In genomic region chr2:41337956-41338355, GRCh38 we compare ENCODE assay signal across 36 cellular contexts.
"Had no signal": no experiment of that assay in that cellular context is flagged by ENCODE, and none has a peak within 500 bp of the region (broad histone marks: within the 10 kb centered on the region; RNA-seq: fewer than 3 reads in every experiment).

No MANE protein-coding gene starts in this region.

- H3K4me2 ChIP-seq: SK-N-SH had no signal

- FAIRE-seq: astrocyte, bronchial epithelial cell had no signal

- H3K4me1 ChIP-seq: Peyer's patch, SJSA1 had no signal

- H3K27ac Mint-ChIP-seq: activated CD4-positive, alpha-beta memory T cell treated with anti-CD3 and anti-CD28 coated beads for 36 hours; activated naive CD4-positive, alpha-beta T cell treated with anti-CD3 and anti-CD28 coated beads for 36 hours; activated naive CD4-positive, alpha-beta T cell treated with anti-CD3 and anti-CD28 coated beads, Interleukin-2, amount 50 U/mL, for 72 hours; activated T-helper 1 cell treated with anti-CD3 and anti-CD28 coated beads, Interleukin-12 subunit alpha, Interleukin-12 subunit beta, Interleukin-2, Interleukin-4 antibody, amounts not matched to agents 30 ng/mL and 10 ng/mL and 1 ng/mL, durations not matched to agents 14 hours and 24 hours and 36 hours; brain; T-helper 1 cell treated with Interleukin-12 subunit alpha and Interleukin-12 subunit beta and Interleukin-4 antibody, amounts not matched to agents 30 μg/mL and 1 μg/mL, for 36 hours; T-helper 2 cell treated with Interferon-gamma antibody and Interleukin-4, amounts not matched to agents 5 μg/mL and 100 μg/mL, for 36 hours had no signal

- H3K9ac ChIP-seq: SK-N-SH had no signal

- H3K9me3 ChIP-seq: adrenal gland, MG63, Peyer's patch, SJSA1, SK-N-SH had no signal

- H3K27ac ChIP-seq: adrenal gland, Peyer's patch, SJSA1 had no signal

- H3K36me3 ChIP-seq: adrenal gland, MG63, Peyer's patch, SJSA1 had no signal

- H3K27me3 ChIP-seq: adrenal gland, Peyer's patch, SJSA1 had no signal

- ATAC-seq: activated CD4-positive, CD25-positive, alpha-beta regulatory T cell treated with anti-CD3 and anti-CD28 coated beads, Interleukin-2, amount 50 U/mL, for 24 hours; activated naive CD4-positive, alpha-beta T cell treated with anti-CD3 and anti-CD28 coated beads, Interleukin-2, amount 50 U/mL, for 72 hours; activated T-cell treated with anti-CD3 and anti-CD28 coated beads, Interleukin-2, amount 50 U/mL, for 4 hours; PC-3 had no signal

- H3K27me3 Mint-ChIP-seq: activated CD4-positive, alpha-beta memory T cell treated with anti-CD3 and anti-CD28 coated beads for 36 hours had no signal

- H3K4me3 ChIP-seq: adrenal gland, MG63, Peyer's patch, SJSA1 had no signal

- H3K36me3 Mint-ChIP-seq: activated CD4-positive, alpha-beta memory T cell treated with anti-CD3 and anti-CD28 coated beads for 36 hours; activated naive CD4-positive, alpha-beta T cell treated with anti-CD3 and anti-CD28 coated beads, Interleukin-2, amount 50 U/mL, for 72 hours; brain had no signal

- H3K4me3 Mint-ChIP-seq: activated CD4-positive, alpha-beta memory T cell treated with anti-CD3 and anti-CD28 coated beads for 36 hours; activated naive CD4-positive, alpha-beta T cell treated with anti-CD3 and anti-CD28 coated beads for 36 hours; activated T-cell treated with anti-CD3 and anti-CD28 coated beads, Interleukin-2, amount 50 U/mL, for 4 hours; activated T-helper 1 cell treated with anti-CD3 and anti-CD28 coated beads, Interleukin-12 subunit alpha, Interleukin-12 subunit beta, Interleukin-2, Interleukin-4 antibody, amounts not matched to agents 30 ng/mL and 10 ng/mL and 1 ng/mL, durations not matched to agents 14 hours and 24 hours and 36 hours; brain; T-helper 1 cell treated with Interleukin-12 subunit alpha and Interleukin-12 subunit beta and Interleukin-4 antibody, amounts not matched to agents 30 μg/mL and 1 μg/mL, for 36 hours; T-helper 2 cell treated with Interferon-gamma antibody and Interleukin-4, amounts not matched to agents 5 μg/mL and 100 μg/mL, for 36 hours had no signal

- H3K9me3 Mint-ChIP-seq: activated T-helper 1 cell treated with anti-CD3 and anti-CD28 coated beads, Interleukin-12 subunit alpha, Interleukin-12 subunit beta, Interleukin-2, Interleukin-4 antibody, amounts not matched to agents 30 ng/mL and 10 ng/mL and 1 ng/mL, durations not matched to agents 14 hours and 24 hours and 36 hours; T-helper 1 cell treated with Interleukin-12 subunit alpha and Interleukin-12 subunit beta and Interleukin-4 antibody, amounts not matched to agents 30 μg/mL and 1 μg/mL, for 36 hours; T-helper 2 cell treated with Interferon-gamma antibody and Interleukin-4, amounts not matched to agents 5 μg/mL and 100 μg/mL, for 36 hours had no signal

- DNase-seq: activated CD4-positive, alpha-beta memory T cell treated with anti-CD3 and anti-CD28 coated beads for 36 hours; activated CD4-positive, alpha-beta T cell treated with anti-CD3 and anti-CD28 coated beads for 4 hours; activated CD4-positive, alpha-beta T cell treated with anti-CD3 and anti-CD28 coated beads, Interleukin-2, amount 50 U/mL, for 1 hour; activated CD8-positive, alpha-beta memory T cell treated with anti-CD3 and anti-CD28 coated beads, Interleukin-2, amount 50 U/mL, for 4 hours; activated gamma-delta T cell treated with Interleukin-2 at 50 U/mL for 16 hours; activated naive CD4-positive, alpha-beta T cell treated with anti-CD3 and anti-CD28 coated beads for 36 hours; activated T-cell treated with anti-CD3 and anti-CD28 coated beads for 4 hours; activated T-cell treated with anti-CD3 and anti-CD28 coated beads, Interleukin-2, amount 50 U/mL, for 4 hours; adrenal gland; caudate nucleus; Kasumi-1; KG1; MG63; NCI-H1048; NCI-H1105 treated with DMSO at 0.1 percent for 48 hours; NCI-H1436; NCI-H1694; NCI-H1930; NCI-H2081 treated with DMSO at 0.1 percent for 48 hours; NCI-H345; NCI-H524 treated with DMSO at 0.1 percent for 48 hours; NK-92 treated with Interleukin-12 subunit alpha and Interleukin-12 subunit beta, amount 100 ng/mL, for 24 hours; PC-3; Peyer's patch; RPMI8226; SHP77 treated with DMSO at 0.1 percent for 48 hours; SK-N-SH had no signal
